15 cellular contexts compared by ENCODE assay signal in the genomic region with DNA sequence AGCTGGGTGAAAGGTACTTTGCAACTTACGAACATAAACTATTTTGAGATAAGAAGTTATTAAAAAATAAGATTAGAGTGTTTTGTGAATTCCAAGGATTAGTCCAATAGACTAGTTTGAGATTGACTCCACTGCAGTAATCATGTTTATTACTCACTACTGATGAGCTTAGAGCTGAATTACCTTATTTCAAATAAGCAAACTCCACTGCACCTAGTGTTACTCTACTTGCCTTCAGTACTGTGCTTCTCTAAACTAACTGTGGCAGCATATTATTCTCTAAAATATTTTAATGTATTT.
DNase-seq lines count a peak whose midpoint lies in the region; ATAC-seq, FAIRE-seq and TF ChIP-seq lines count a peak whose summit lies in the region.
"Had no signal": no experiment of that assay in that cellular context is flagged by ENCODE, and none has a peak within 500 bp of the region (broad histone marks: within the 10 kb centered on the region; RNA-seq: fewer than 3 reads in every experiment).

No MANE protein-coding gene starts in this region.

- no peak overlapping the region for H4K91ac ChIP-seq in H9 (ENCODE audit: insufficient read length, low read depth, low read length)

- H2AK5ac ChIP-seq in H9 (ENCODE audit: insufficient read length, low read length), result no peak overlapping the region

- H2AFZ ChIP-seq in H9 (ENCODE audit: low read length), result no peak overlapping the region

- H2BK120ac ChIP-seq in H9 (ENCODE audit: low read depth, low read length, poor library complexity, severe bottlenecking), result no peak overlapping the region

- H3K79me1 ChIP-seq in H9 (ENCODE audit: insufficient read depth, low read depth, low read length, poor library complexity, severe bottlenecking), result no peaks in the 10 kb centered on the region

- no peak overlapping the region for H3K4me3 Mint-ChIP-seq in H9
- no peak overlapping the region for H3K4me3 Mint-ChIP-seq in activated CD8-positive, alpha-beta T cell treated with anti-CD3 and anti-CD28 coated beads, Interleukin-2, amount 10 ng/mL, durations not matched to agents 7 days and 5 days
- H3K4me3 Mint-ChIP-seq: activated CD4-positive, alpha-beta memory T cell treated with anti-CD3 and anti-CD28 coated beads for 36 hours; nephron progenitor cell had no signal

- no peak overlapping the region for H3K4ac ChIP-seq in H9 (ENCODE audit: low read depth, low read length)

- H3K36me3 Mint-ChIP-seq in H9 (ENCODE audit: insufficient read depth in 1 of 3, low read depth in 3 of 3), result peaks cover 20 to 28% (median 24%) of the 10 kb centered on the region in 3 experiments
- no peaks in the 10 kb centered on the region for H3K36me3 Mint-ChIP-seq in activated CD8-positive, alpha-beta T cell treated with anti-CD3 and anti-CD28 coated beads, Interleukin-2, amount 10 ng/mL, durations not matched to agents 7 days and 5 days (ENCODE audit: low read depth)

- no peak overlapping the region for H3K18ac ChIP-seq in H9 (ENCODE audit: insufficient read length, low read depth, low read length)

- no peaks in the 10 kb centered on the region for H3K79me2 ChIP-seq in H9 (ENCODE audit: insufficient read depth, low read length)

- no peak overlapping the region for H4K8ac ChIP-seq in H9 (replicated peaks; ENCODE audit: insufficient read length, low read depth, low read length)

- 8 to 29% (median 14%) methylated on average over 1 of the region's 1 CpG for WGBS in small intestine, 3 donors
- WGBS in H9 (ENCODE audit: extremely low coverage, insufficient read length, low lambda C conversion rate), result no CpG with 5 or more reads among the region's 1 CpG

- no peak overlapping the region for H2BK12ac ChIP-seq in H9 (ENCODE audit: insufficient read length, low read depth, low read length)

- H4K5ac ChIP-seq in H9 (ENCODE audit: insufficient read length, low read depth, low read length), result no peak overlapping the region

- H3K9ac ChIP-seq in H9 (ENCODE audit: extremely low read depth, insufficient read length, low read length), result no peak overlapping the region

- FAIRE-seq in small intestine (lab: Jason Lieb, UNC), result no peak

- no peaks in the 10 kb centered on the region; a peak in 1 of 4 replicates for H3K4me1 Mint-ChIP-seq in H9
- H3K4me1 Mint-ChIP-seq in activated CD8-positive, alpha-beta T cell treated with anti-CD3 and anti-CD28 coated beads, Interleukin-2, amount 10 ng/mL, durations not matched to agents 7 days and 5 days (ENCODE audit: low read depth), result peaks cover 10% of the 10 kb centered on the region

- no peaks in the 10 kb centered on the region for H3K36me3 ChIP-seq in small intestine (ENCODE audit: control insufficient read depth in 2 of 2, insufficient read depth in 2 of 2, low read length in 2 of 2)

- H3K27me3 Mint-ChIP-seq in H9 (ENCODE audit: low read depth), result no peaks in the 10 kb centered on the region; the same call in 1 of the 2 replicates
- H3K27me3 Mint-ChIP-seq in activated CD8-positive, alpha-beta T cell treated with anti-CD3 and anti-CD28 coated beads, Interleukin-2, amount 10 ng/mL, durations not matched to agents 7 days and 5 days (ENCODE audit: low read depth), result no peaks in the 10 kb centered on the region
- H3K27me3 Mint-ChIP-seq: activated CD4-positive, alpha-beta memory T cell treated with anti-CD3 and anti-CD28 coated beads for 36 hours had no signal

- no peaks in the 10 kb centered on the region for H4K20me1 ChIP-seq in H9 (ENCODE audit: control insufficient read depth, insufficient read depth, insufficient read length)

- no peak overlapping the region for H3T11ph ChIP-seq in H9 (ENCODE audit: low read length)

- peaks cover 26 to 28% of the 10 kb centered on the region in 2 experiments for H3K9me3 Mint-ChIP-seq in H9
- H3K9me3 Mint-ChIP-seq in activated CD8-positive, alpha-beta T cell treated with anti-CD3 and anti-CD28 coated beads, Interleukin-2, amount 10 ng/mL, durations not matched to agents 7 days and 5 days (ENCODE audit: insufficient read depth), result no peaks in the 10 kb centered on the region
- H3K9me3 Mint-ChIP-seq: activated CD4-positive, alpha-beta memory T cell treated with anti-CD3 and anti-CD28 coated beads for 36 hours had no signal

- H3K27me3 ChIP-seq in small intestine (ENCODE audit: control insufficient read depth in 2 of 2, insufficient read depth in 2 of 2, low read length in 2 of 2) (no peaks in the 10 kb centered on the region), H9 (ENCODE audit: insufficient read depth, low read length) (no peaks in the 10 kb centered on the region)
- H3K27me3 ChIP-seq: testis had no signal

- H3K27ac ChIP-seq in small intestine (ENCODE audit: low read depth in 1 of 2, low read length in 1 of 2) (no peak overlapping the region), H9 (ENCODE audit: insufficient read length, low read depth, low read length) (no peak overlapping the region)
- H3K27ac ChIP-seq: testis had no signal

- no peak overlapping the region for H3K4me2 ChIP-seq in H9 (ENCODE audit: insufficient read depth, insufficient read length, low read length)

- no peak overlapping the region for H3K4me3 ChIP-seq in small intestine (ENCODE audit: low read depth in 1 of 2, low read length in 2 of 2)
- H3K4me3 ChIP-seq: testis had no signal

- H3K4me1 ChIP-seq in small intestine (ENCODE audit: control insufficient read depth in 2 of 2, insufficient read depth in 1 of 2, low read depth in 1 of 2, low read length in 1 of 2) (no peaks in the 10 kb centered on the region), H9 (ENCODE audit: insufficient read depth, low read length) (no peaks in the 10 kb centered on the region)
- H3K4me1 ChIP-seq: testis had no signal

- no peak overlapping the region for H3K14ac ChIP-seq in H9 (ENCODE audit: insufficient read depth, low read length)

- no peak overlapping the region for H2BK20ac ChIP-seq in H9 (ENCODE audit: low read depth, low read length, poor library complexity, severe bottlenecking)

- POLR2A ChIA-PET in activated CD8-positive, alpha-beta T cell treated with anti-CD3 and anti-CD28 coated beads, Interleukin-2, amount 10 ng/mL, durations not matched to agents 7 days and 5 days (lab: Charles Lee), result no interaction called here

- H3K27ac Mint-ChIP-seq in H9, result no peak overlapping the region
- H3K27ac Mint-ChIP-seq in activated CD8-positive, alpha-beta T cell treated with anti-CD3 and anti-CD28 coated beads, Interleukin-2, amount 10 ng/mL, durations not matched to agents 7 days and 5 days, result no peak overlapping the region
- H3K27ac Mint-ChIP-seq: activated CD4-positive, alpha-beta memory T cell treated with anti-CD3 and anti-CD28 coated beads for 36 hours; nephron progenitor cell had no signal

- no peaks in the 10 kb centered on the region for H3K9me3 ChIP-seq in small intestine (ENCODE audit: control insufficient read depth, low read depth)
- H3K9me3 ChIP-seq in H9 (ENCODE audit: control insufficient read depth, low read depth, low read length), result no peaks in the 10 kb centered on the region
- H3K9me3 ChIP-seq: testis had no signal

- CTCF ChIA-PET in activated CD8-positive, alpha-beta T cell treated with anti-CD3 and anti-CD28 coated beads, Interleukin-2, amount 10 ng/mL, durations not matched to agents 7 days and 5 days (lab: Charles Lee), result interaction anchor here (1.7 kb wide), 1 partner anchor 11 kb away, joined by 6 read pairs; no protein-coding TSS in a partner anchor

- H2BK15ac ChIP-seq in H9 (ENCODE audit: low read depth, low read length), result no peak overlapping the region

- TF ChIP-seq CTCF in H9 (conservative IDR thresholded peaks at IDR 0.05), result no peak

- no peak overlapping the region for H3K23ac ChIP-seq in H9 (ENCODE audit: insufficient read length, low read depth, low read length)

- H3K23me2 ChIP-seq in H9 (ENCODE audit: insufficient read length, low read depth, low read length, poor library complexity, severe bottlenecking), result no peaks in the 10 kb centered on the region

- no peak overlapping the region for H2BK5ac ChIP-seq in H9 (ENCODE audit: insufficient read length, low read length)

- no peak overlapping the region for H3K56ac ChIP-seq in H9 (ENCODE audit: insufficient read length, low read depth, low read length)

- DNase-seq in small intestine (peak; percentile 50), H9 (no peak)
- DNase-seq in stimulated activated naive CD4-positive, alpha-beta T cell (lab: John Stamatoyannopoulos, UW), result no peak
- DNase-seq in activated CD8-positive, alpha-beta T cell treated with anti-CD3 and anti-CD28 coated beads, Interleukin-2, amount 10 ng/mL, durations not matched to agents 7 days and 5 days, result no peak
- DNase-seq: activated CD4-positive, alpha-beta memory T cell treated with anti-CD3 and anti-CD28 coated beads for 36 hours; activated naive CD4-positive, alpha-beta T cell treated with Interleukin-2 at 50 U/mL for 16 hours; caudate nucleus; left ventricle myocardium superior; NCI-H226; nephron progenitor cell; PC-3; testis had no signal

- ATAC-seq in GM19328 (IDR thresholded peaks at IDR 0.05; ENCODE audit: unreplicated experiment) (peak; percentile 28), HG02623 (IDR thresholded peaks at IDR 0.05; ENCODE audit: unreplicated experiment) (peak; percentile 10), HG03196 (IDR thresholded peaks at IDR 0.05; ENCODE audit: unreplicated experiment) (peak; percentile 22)
- ATAC-seq in activated CD8-positive, alpha-beta T cell treated with anti-CD3 and anti-CD28 coated beads, Interleukin-2, amount 10 ng/mL, durations not matched to agents 7 days and 5 days, result no peak
- ATAC-seq: left ventricle myocardium superior, PC-3 had no signal
